In the genomic region with DNA sequence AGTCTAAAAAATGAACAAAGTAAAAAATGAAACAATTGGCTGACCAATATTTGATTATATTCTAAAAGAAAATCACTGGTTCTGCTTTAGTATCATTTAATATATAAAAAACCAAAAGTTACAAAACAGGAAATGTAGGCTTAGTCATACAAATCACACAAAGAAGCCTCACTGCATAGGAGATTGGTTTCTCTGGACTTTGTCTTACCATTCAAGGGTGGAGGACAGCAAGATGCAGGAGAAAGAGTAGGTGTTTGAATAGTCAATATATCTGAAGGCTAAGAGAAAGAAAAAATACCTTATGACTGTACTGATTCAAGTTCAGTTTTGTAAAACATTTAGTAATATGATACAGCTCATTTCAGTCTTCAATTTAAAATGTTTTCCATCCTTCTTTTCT, we compare ENCODE assay signal across 1 cellular context.
TF ChIP-seq lines count a peak whose summit lies in the region.

No MANE protein-coding gene starts in this region.

TF ChIP-seq in WTC11, 78 proteins besides CTCF, POLR2A, EP300 and RAD21 (continued from another document):
- TF ChIP-seq NFATC4 (CRISPR knock-in tag; IDR thresholded peaks at IDR 0.05) = no peak
- TF ChIP-seq FOXP1 (CRISPR knock-in tag; IDR thresholded peaks at IDR 0.05; ENCODE audit: borderline replicate concordance) = no peak
- TF ChIP-seq ZNF121 (CRISPR knock-in tag; IDR thresholded peaks at IDR 0.05) = no peak
- TF ChIP-seq ZNF232 (CRISPR knock-in tag; IDR thresholded peaks at IDR 0.05) = no peak
- TF ChIP-seq, protein P1, sequence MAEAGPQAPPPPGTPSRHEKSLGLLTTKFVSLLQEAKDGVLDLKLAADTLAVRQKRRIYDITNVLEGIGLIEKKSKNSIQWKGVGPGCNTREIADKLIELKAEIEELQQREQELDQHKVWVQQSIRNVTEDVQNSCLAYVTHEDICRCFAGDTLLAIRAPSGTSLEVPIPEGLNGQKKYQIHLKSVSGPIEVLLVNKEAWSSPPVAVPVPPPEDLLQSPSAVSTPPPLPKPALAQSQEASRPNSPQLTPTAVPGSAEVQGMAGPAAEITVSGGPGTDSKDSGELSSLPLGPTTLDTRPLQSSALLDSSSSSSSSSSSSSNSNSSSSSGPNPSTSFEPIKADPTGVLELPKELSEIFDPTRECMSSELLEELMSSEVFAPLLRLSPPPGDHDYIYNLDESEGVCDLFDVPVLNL (CRISPR knock-in tag; IDR thresholded peaks at IDR 0.05; ENCODE audit: borderline replicate concordance, low read depth) = no peak
- TF ChIP-seq GRHL2 (CRISPR knock-in tag; IDR thresholded peaks at IDR 0.05; ENCODE audit: insufficient replicate concordance, severe bottlenecking) = no peak
- TF ChIP-seq, protein P2, sequence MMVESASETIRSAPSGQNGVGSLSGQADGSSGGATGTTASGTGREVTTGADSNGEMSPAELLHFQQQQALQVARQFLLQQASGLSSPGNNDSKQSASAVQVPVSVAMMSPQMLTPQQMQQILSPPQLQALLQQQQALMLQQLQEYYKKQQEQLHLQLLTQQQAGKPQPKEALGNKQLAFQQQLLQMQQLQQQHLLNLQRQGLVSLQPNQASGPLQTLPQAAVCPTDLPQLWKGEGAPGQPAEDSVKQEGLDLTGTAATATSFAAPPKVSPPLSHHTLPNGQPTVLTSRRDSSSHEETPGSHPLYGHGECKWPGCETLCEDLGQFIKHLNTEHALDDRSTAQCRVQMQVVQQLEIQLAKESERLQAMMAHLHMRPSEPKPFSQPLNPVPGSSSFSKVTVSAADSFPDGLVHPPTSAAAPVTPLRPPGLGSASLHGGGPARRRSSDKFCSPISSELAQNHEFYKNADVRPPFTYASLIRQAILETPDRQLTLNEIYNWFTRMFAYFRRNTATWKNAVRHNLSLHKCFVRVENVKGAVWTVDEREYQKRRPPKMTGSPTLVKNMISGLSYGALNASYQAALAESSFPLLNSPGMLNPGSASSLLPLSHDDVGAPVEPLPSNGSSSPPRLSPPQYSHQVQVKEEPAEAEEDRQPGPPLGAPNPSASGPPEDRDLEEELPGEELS (CRISPR knock-in tag; IDR thresholded peaks at IDR 0.05) = no peak
- TF ChIP-seq ETV6 (CRISPR knock-in tag; IDR thresholded peaks at IDR 0.05) = no peak
